ENCODE assay signal across 9 cellular contexts in the genomic region with DNA sequence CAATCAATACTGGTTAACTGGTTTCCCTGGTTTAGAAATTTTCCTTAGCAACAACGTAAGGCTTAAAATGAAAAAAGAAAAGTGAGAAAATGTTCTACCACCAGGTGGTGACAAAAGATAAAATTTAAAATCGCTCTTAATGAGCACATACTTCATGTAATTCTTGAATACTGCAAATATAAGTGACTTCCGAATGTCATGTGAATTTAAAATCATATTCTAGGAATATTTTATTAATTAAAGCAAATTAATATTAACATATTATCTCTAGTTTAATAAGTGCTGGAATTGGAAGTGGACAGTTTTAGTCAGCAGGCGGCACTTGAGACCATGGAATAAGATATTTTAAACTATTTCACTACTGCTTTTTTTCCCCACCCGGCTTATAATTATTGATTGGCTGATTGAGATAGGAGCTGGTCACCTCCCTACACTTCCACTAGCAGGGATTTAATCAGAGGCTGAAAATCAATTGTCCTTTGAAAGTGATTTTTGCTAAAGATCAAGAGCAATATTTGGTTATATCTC. TPM values are rescaled to one million over a fixed set of nuclear protein-coding genes. Genes with fewer than 3 reads are reported as not detected.
DNase-seq lines count a peak whose midpoint lies in the region; ATAC-seq and TF ChIP-seq lines count a peak whose summit lies in the region.
"Had no signal": no experiment of that assay in that cellular context is flagged by ENCODE, and none has a peak within 500 bp of the region (broad histone marks: within the 10 kb centered on the region; RNA-seq: fewer than 3 reads in every experiment).

No MANE protein-coding gene starts in this region.

- no peak for ATAC-seq in lower lobe of right lung

- no peaks in the 10 kb centered on the region for H3K36me3 Mint-ChIP-seq in activated naive CD4-positive, alpha-beta T cell treated with anti-CD3 and anti-CD28 coated beads for 36 hours (ENCODE audit: low read depth)

- H3K9me3 Mint-ChIP-seq in activated naive CD4-positive, alpha-beta T cell treated with anti-CD3 and anti-CD28 coated beads for 36 hours = no peaks in the 10 kb centered on the region
- H3K9me3 Mint-ChIP-seq: memory B cell had no signal

- peaks cover 18% of the 10 kb centered on the region for H3K4me1 Mint-ChIP-seq in activated naive CD4-positive, alpha-beta T cell treated with anti-CD3 and anti-CD28 coated beads for 36 hours (ENCODE audit: low read depth)

- peak overlapping the region in 1 of 2 donors; percentile 29 for H3K4me3 ChIP-seq in ascending aorta
- no peak overlapping the region for H3K4me3 ChIP-seq in lower lobe of right lung
- H3K4me3 ChIP-seq: SJSA1 had no signal

- H3K27ac ChIP-seq in ascending aorta (no peak overlapping the region), lower lobe of right lung (no peak overlapping the region)
- H3K27ac ChIP-seq: SJSA1 had no signal

- H3K27me3 ChIP-seq in ascending aorta = no peaks in the 10 kb centered on the region
- peaks cover 8% of the 10 kb centered on the region for H3K27me3 ChIP-seq in lower lobe of right lung (ENCODE audit: low read depth)
- H3K27me3 ChIP-seq: SJSA1 had no signal

- H3K27me3 Mint-ChIP-seq in activated naive CD4-positive, alpha-beta T cell treated with anti-CD3 and anti-CD28 coated beads for 36 hours (ENCODE audit: low read depth) = peaks cover 43% of the 10 kb centered on the region

- intact Hi-C loops in ascending aorta (cut with DNase I) = loop anchor here (1.0 to 5.0 kb wide), 4 partner anchors 627 to 1202 kb away; no protein-coding TSS in a partner anchor
- intact Hi-C loops in lower lobe of right lung (cut with DNase I) = no loop called here
- intact Hi-C loops in activated naive CD4-positive, alpha-beta T cell treated with anti-CD3 and anti-CD28 coated beads for 36 hours (cut with micrococcal nuclease) = loop anchor here (1.0 to 5.0 kb wide), 7 partner anchors 112 to 1895 kb away; no protein-coding TSS in a partner anchor

- peaks cover 0 to 3% of the 10 kb centered on the region in 2 donors for H3K4me1 ChIP-seq in ascending aorta
- peaks cover 23% of the 10 kb centered on the region for H3K4me1 ChIP-seq in lower lobe of right lung

- DNase-seq in NCI-H1092 treated with DMSO at 0.1 percent for 48 hours (lab: John Stamatoyannopoulos, UW) = peak; percentile 42
- DNase-seq in ascending aorta (ENCODE audit: low spot score in 2 of 2) = no peak
- no peak for DNase-seq in lower lobe of right lung
- DNase-seq in T1000 (lab: John Stamatoyannopoulos, UW) = no peak
- DNase-seq in activated naive CD4-positive, alpha-beta T cell treated with anti-CD3 and anti-CD28 coated beads for 36 hours = no peak
- no peak for DNase-seq in GM19238 (ENCODE audit: insufficient read length, low spot score)

- H3K36me3 ChIP-seq in ascending aorta = no peaks in the 10 kb centered on the region
- H3K36me3 ChIP-seq in lower lobe of right lung = no peaks in the 10 kb centered on the region
- H3K36me3 ChIP-seq: SJSA1 had no signal

- CTCF ChIA-PET in activated naive CD4-positive, alpha-beta T cell treated with anti-CD3 and anti-CD28 coated beads for 36 hours (lab: Charles Lee) = interaction anchor here (0.8 to 1.6 kb wide), 5 partner anchors 87 to 1895 kb away, joined by 3 to 9 read pairs (median 3); no protein-coding TSS in a partner anchor

- H3K27ac Mint-ChIP-seq in activated naive CD4-positive, alpha-beta T cell treated with anti-CD3 and anti-CD28 coated beads for 36 hours = no peak overlapping the region
- H3K27ac Mint-ChIP-seq: memory B cell had no signal

- H3K9me3 ChIP-seq in ascending aorta = no peaks in the 10 kb centered on the region
- H3K9me3 ChIP-seq in lower lobe of right lung = no peaks in the 10 kb centered on the region
- H3K9me3 ChIP-seq: SJSA1 had no signal

- TF ChIP-seq CTCF in GM12872 (IDR thresholded peaks at IDR 0.05; ENCODE audit: insufficient read depth, low read depth, low read length) (0 out of 3 replicates have a peak, but pooled peaks have one; percentile 17), ascending aorta (IDR thresholded peaks at IDR 0.05) (peak; percentile 61 to 76 (median 64)), lower lobe of right lung (IDR thresholded peaks at IDR 0.05) (peak; percentile 65)

- H3K4me3 Mint-ChIP-seq in activated naive CD4-positive, alpha-beta T cell treated with anti-CD3 and anti-CD28 coated beads for 36 hours = no peak overlapping the region
- H3K4me3 Mint-ChIP-seq: memory B cell had no signal

RNA-seq across cellular contexts. Expression of a gene that starts 5.0 kb away (rescaled TPM):
- total RNA-seq in ascending aorta (672 TPM), lower lobe of right lung (59.3 TPM)
- not detected for total RNA-seq in activated naive CD4-positive, alpha-beta T cell treated with anti-CD3 and anti-CD28 coated beads for 36 hours

Comparison
In these comparisons a context has a peak if more than half of its experiments do, and no peak if none do; other contexts are left out.
1. RNA of a gene that starts 5.0 kb away (total RNA-seq): 672 TPM in ascending aorta (single experiment) and 59.3 TPM in lower lobe of right lung (single experiment); not detected in activated naive CD4-positive, alpha-beta T cell treated with anti-CD3 and anti-CD28 coated beads for 36 hours; every median in the first group is over 10 times any median in the second.
2. Peak in every context shown above with its lines, with median percentiles within 50 percentile points of each other: CTCF ChIP-seq.